Comparison of ENCODE assay signal across 13 cellular contexts in the genomic region with DNA sequence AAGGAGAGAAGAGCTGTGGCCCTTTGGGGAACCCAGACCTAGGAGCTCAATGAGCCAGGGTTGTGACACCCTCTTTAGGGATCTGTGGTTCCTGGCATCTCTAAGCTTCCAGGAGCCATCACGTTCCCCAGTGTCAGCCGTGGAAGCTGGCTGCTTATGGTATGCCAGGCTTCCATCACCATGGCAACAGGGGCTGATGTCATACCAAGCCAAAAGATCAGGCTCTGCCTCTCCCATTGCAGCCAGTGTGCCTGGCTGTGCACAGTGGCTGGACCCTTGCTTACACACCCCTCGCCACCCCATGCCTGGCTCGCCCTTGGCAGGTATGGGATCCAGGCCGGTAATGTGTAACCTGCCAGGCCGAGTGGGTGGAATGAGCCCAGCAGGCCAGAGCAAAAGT.
DNase-seq lines count a peak whose midpoint lies in the region; ATAC-seq, FAIRE-seq and TF ChIP-seq lines count a peak whose summit lies in the region.
"Had no signal": no experiment of that assay in that cellular context is flagged by ENCODE, and none has a peak within 500 bp of the region (broad histone marks: within the 10 kb centered on the region; RNA-seq: fewer than 3 reads in every experiment).

No MANE protein-coding gene starts in this region.

- no peak for FAIRE-seq in K562 (lab: Jason Lieb, UNC)

- CTCF ChIA-PET in K562 (lab: Yijun Ruan, JAX; ENCODE audit: low intra/inter-chr PET ratio), result no interaction called here

- TF ChIP-seq EP300 in K562 (IDR thresholded peaks at IDR 0.05; ENCODE audit: low read length), result no peak

- H3K4me2 ChIP-seq in K562 (ENCODE audit: insufficient read depth, low read length), result no peak overlapping the region

- H3K27me3 ChIP-seq in heart right ventricle (no peaks in the 10 kb centered on the region), right atrium auricular region (no peaks in the 10 kb centered on the region), K562 (ENCODE audit: control insufficient read depth in 2 of 2, insufficient read depth in 2 of 2, low read length in 2 of 2) (no peaks in the 10 kb centered on the region)
- H3K27me3 ChIP-seq: upper lobe of left lung had no signal

- ATAC-seq in heart right ventricle (peak in 6 of 8 donors; percentile 45 to 87 (median 66)), K562 (no peak), GM19324 (IDR thresholded peaks at IDR 0.05; ENCODE audit: low FRiP score, unreplicated experiment) (no peak), GM21737 (IDR thresholded peaks at IDR 0.05; ENCODE audit: unreplicated experiment) (no peak)
- no peak for ATAC-seq in stimulated activated naive CD8-positive, alpha-beta T cell treated with anti-CD3 and anti-CD28 coated beads, Interleukin-15, Interleukin-2, amounts not matched to agents 100 U/mL and 50 U/mL, for 24 hours

- peaks cover 0 to 30% (median 9%) of the 10 kb centered on the region in 9 donors for H3K4me1 ChIP-seq in heart right ventricle
- peaks cover 0 to 6% of the 10 kb centered on the region in 2 donors for H3K4me1 ChIP-seq in right atrium auricular region
- H3K4me1 ChIP-seq in K562 (replicated peaks in 1 of 2; ENCODE audit: control insufficient read depth in 2 of 2, insufficient read depth in 2 of 2, low read length in 2 of 2), result peaks cover 7% of the 10 kb centered on the region in 2 experiments; a peak in 4 of 5 replicates

- H3K36me3 ChIP-seq in heart right ventricle, result no peaks in the 10 kb centered on the region
- H3K36me3 ChIP-seq in right atrium auricular region, result no peaks in the 10 kb centered on the region
- no peaks in the 10 kb centered on the region for H3K36me3 ChIP-seq in K562 (ENCODE audit: control insufficient read depth, insufficient read depth, low read length)
- H3K36me3 ChIP-seq: upper lobe of left lung had no signal

- peak; percentile 12 to 31 for DNase-seq in heart right ventricle
- no peak for DNase-seq in right atrium auricular region (ENCODE audit: low spot score)
- no peak for DNase-seq in K562 (ENCODE audit: extremely low read depth in 1 of 4, low spot score in 3 of 4)
- DNase-seq in iPS-NIHi11 (ENCODE audit: low spot score), result peak; percentile 68
- DNase-seq in activated CD4-positive, alpha-beta T cell treated with anti-CD3 and anti-CD28 coated beads for 48 hours, result no peak
- DNase-seq in stimulated activated naive CD8-positive, alpha-beta T cell treated with anti-CD3 and anti-CD28 coated beads, Interleukin-15, Interleukin-2, amounts not matched to agents 100 U/mL and 50 U/mL, for 24 hours, result no peak
- DNase-seq: activated CD4-positive, alpha-beta T cell treated with anti-CD3 and anti-CD28 coated beads, Interleukin-2, amount 10 ng/mL, durations not matched to agents 7 days and 5 days; activated naive CD4-positive, alpha-beta T cell treated with anti-CD3 and anti-CD28 coated beads, Interleukin-2, amount 10 ng/mL, durations not matched to agents 7 days and 5 days; HFFc6 had no signal

- no peak for TF ChIP-seq POLR2A in K562 (conservative IDR thresholded peaks at IDR 0.05)

- H3K27ac ChIP-seq in heart right ventricle, result no peak overlapping the region
- no peak overlapping the region for H3K27ac ChIP-seq in right atrium auricular region
- H3K27ac ChIP-seq in K562 (ENCODE audit: extremely low read depth, low read depth, low read length), result no peak overlapping the region
- H3K27ac ChIP-seq: skin epidermis had no signal

- TF ChIP-seq RAD21 in K562 (CRISPR knock-in tag; conservative IDR thresholded peaks at IDR 0.05 in 1 of 2, IDR thresholded peaks at IDR 0.05 in 1 of 2), result no peak

- WGBS in heart right ventricle, 2 donors, result 84 to 85% methylated on average over 6 of the region's 6 CpGs
- 79% methylated on average over 6 of the region's 6 CpGs for WGBS in K562 (ENCODE audit: insufficient coverage, low coverage, missing lambda C conversion rate)

- in situ Hi-C loops in K562 (cut with MboI), result no loop called here

- BruUV-seq in K562 (replicated peaks; lab: Mats Ljungman, UMichigan), result no TSS peak

- no peaks in the 10 kb centered on the region for H4K20me1 ChIP-seq in K562 (replicated peaks; ENCODE audit: control insufficient read depth, insufficient read depth, low read length)

- H3K9ac ChIP-seq in K562 (ENCODE audit: insufficient read depth in 1 of 2, low read depth in 2 of 2, low read length in 2 of 2), result no peak overlapping the region

- TF ChIP-seq CTCF in heart right ventricle (IDR thresholded peaks at IDR 0.05) (no peak), right atrium auricular region (IDR thresholded peaks at IDR 0.05) (no peak), K562 (IDR thresholded peaks at IDR 0.05 in 2 of 3, conservative IDR thresholded peaks at IDR 0.05 in 1 of 3; ENCODE audit: insufficient read depth in 2 of 3, low read depth in 1 of 3, low read length in 3 of 3) (no peak)

- no peaks in the 10 kb centered on the region for H3K9me1 ChIP-seq in K562 (ENCODE audit: control insufficient read depth, insufficient read depth, low read length)

- no peak overlapping the region for H2AFZ ChIP-seq in K562 (ENCODE audit: low read depth, low read length)

- intact Hi-C loops in heart right ventricle (cut with DNase I) (no loop called here), K562 (cut with micrococcal nuclease) (no loop called here)

- H3K79me2 ChIP-seq in K562 (ENCODE audit: control insufficient read depth, insufficient read depth, low read length), result no peaks in the 10 kb centered on the region

- H3K4me3 ChIP-seq in heart right ventricle (no peak overlapping the region), right atrium auricular region (no peak overlapping the region), K562 (no peak overlapping the region)
- H3K4me3 ChIP-seq: skin epidermis, upper lobe of left lung had no signal

- H3K9me3 ChIP-seq in heart right ventricle, result no peaks in the 10 kb centered on the region
- no peaks in the 10 kb centered on the region for H3K9me3 ChIP-seq in right atrium auricular region
- H3K9me3 ChIP-seq in K562 (replicated peaks; ENCODE audit: control insufficient read depth, insufficient read depth, low read depth, low read length), result no peaks in the 10 kb centered on the region
- H3K9me3 ChIP-seq: upper lobe of left lung had no signal

- POLR2A ChIA-PET in K562 (lab: Yijun Ruan, JAX), result no interaction called here

TF ChIP-seq in K562, 482 proteins besides CTCF, POLR2A, EP300 and RAD21:
- peak; percentile 75 for TF ChIP-seq RFX1 (IDR thresholded peaks at IDR 0.05)
- no peak for TF ChIP-seq HCFC1 (IDR thresholded peaks at IDR 0.05; ENCODE audit: low read depth, low read length)
- TF ChIP-seq DDX20 (tag; IDR thresholded peaks at IDR 0.05; ENCODE audit: low read depth), result no peak
- peak; percentile 40 for TF ChIP-seq RBM22 (IDR thresholded peaks at IDR 0.05; ENCODE audit: low read depth, low read length, poor library complexity, severe bottlenecking)
- no peak for TF ChIP-seq TGIF2 (CRISPR knock-in tag; IDR thresholded peaks at IDR 0.05)
- TF ChIP-seq FOXA3 (CRISPR knock-in tag; conservative IDR thresholded peaks at IDR 0.05 in 1 of 2, IDR thresholded peaks at IDR 0.05 in 1 of 2), result no peak
- TF ChIP-seq SRF (CRISPR knock-in tag; IDR thresholded peaks at IDR 0.05), result no peak

Comparison
In these comparisons a context has a peak if more than half of its experiments do, and no peak if none do; other contexts are left out.
1. DNase-seq: peak in heart right ventricle (2 of 2) and iPS-NIHi11 (single experiment); none in right atrium auricular region (single experiment), K562 (0 of 4), activated CD4-positive, alpha-beta T cell treated with anti-CD3 and anti-CD28 coated beads for 48 hours (single experiment) and stimulated activated naive CD8-positive, alpha-beta T cell treated with anti-CD3 and anti-CD28 coated beads, Interleukin-15, Interleukin-2, amounts not matched to agents 100 U/mL and 50 U/mL, for 24 hours (single experiment).
2. ATAC-seq: peak in heart right ventricle (6 of 8); none in K562 (single experiment), GM19324 (single experiment), stimulated activated naive CD8-positive, alpha-beta T cell treated with anti-CD3 and anti-CD28 coated beads, Interleukin-15, Interleukin-2, amounts not matched to agents 100 U/mL and 50 U/mL, for 24 hours (single experiment) and GM21737 (single experiment).